In the genomic region with DNA sequence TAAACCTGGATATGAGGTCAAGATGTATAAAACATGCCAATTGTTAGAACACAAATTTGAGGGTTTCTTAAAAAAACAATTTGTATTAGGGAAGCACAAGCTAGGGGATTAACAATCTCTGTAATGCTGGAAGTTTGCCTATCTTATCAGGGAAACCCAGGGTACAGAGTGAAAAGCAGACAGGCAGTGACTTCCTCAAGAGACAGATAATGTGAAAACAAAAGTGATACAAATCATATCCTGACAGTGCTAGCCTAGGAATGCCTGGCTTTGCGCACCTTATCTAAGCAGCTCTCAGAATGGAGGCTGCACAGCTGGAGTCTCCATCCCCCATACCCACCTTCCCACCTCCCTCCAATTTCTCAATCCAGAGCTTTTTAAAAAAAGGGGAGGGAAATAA, we compare ENCODE assay signal across 20 cellular contexts. TPM values are rescaled to one million over a fixed set of nuclear protein-coding genes. Genes with fewer than 3 reads are reported as not detected.
DNase-seq lines count a peak whose midpoint lies in the region; ATAC-seq and TF ChIP-seq lines count a peak whose summit lies in the region.
"Had no signal": no experiment of that assay in that cellular context is flagged by ENCODE, and none has a peak within 500 bp of the region (broad histone marks: within the 10 kb centered on the region; RNA-seq: fewer than 3 reads in every experiment).

No MANE protein-coding gene starts in this region.

- no peak for TF ChIP-seq RAD21 in SK-N-SH (IDR thresholded peaks at IDR 0.05; ENCODE audit: low read length)

- H3K27ac ChIP-seq in SK-N-SH (ENCODE audit: low read depth in 2 of 2, low read length in 1 of 2) (no peak overlapping the region; a peak in 1 of 4 replicates), VCaP (peak overlapping the region; percentile 58), testis (peak overlapping the region in 1 of 2 donors; percentile 36)
- H3K27ac ChIP-seq: 22Rv1, GM23248, SJSA1 had no signal

- no peak overlapping the region for H3K4me3 ChIP-seq in SK-N-SH (ENCODE audit: low read depth in 2 of 2, low read length in 1 of 2)
- no peak overlapping the region for H3K4me3 ChIP-seq in fibroblast of villous mesenchyme (ENCODE audit: low read depth, low read length)
- no peak overlapping the region for H3K4me3 ChIP-seq in testis
- H3K4me3 ChIP-seq: GM23248, SJSA1 had no signal

- intact Hi-C loops in testis (cut with DNase I; ENCODE audit: low total_unique reads): no loop called here

- H2AFZ ChIP-seq in SK-N-SH (ENCODE audit: low read depth): no peak overlapping the region
- H2AFZ ChIP-seq: GM23248 had no signal

- H3K27me3 ChIP-seq in SK-N-SH (ENCODE audit: insufficient read depth) (no peaks in the 10 kb centered on the region), testis (no peaks in the 10 kb centered on the region)
- H3K27me3 ChIP-seq: SJSA1 had no signal

- CTCF ChIA-PET in SK-N-SH (lab: Yijun Ruan, JAX): interaction anchor here (1.7 kb wide), 1 partner anchor 29 kb away, joined by 3 read pairs; no protein-coding TSS in a partner anchor

- peaks cover 6 to 30% of the 10 kb centered on the region in 2 experiments for H3K36me3 ChIP-seq in SK-N-SH (replicated peaks in 1 of 2; ENCODE audit: control insufficient read depth in 1 of 2, insufficient read depth in 2 of 2, low read length in 1 of 2)
- H3K36me3 ChIP-seq in testis (ENCODE audit: low read depth, missing control alignments): no peaks in the 10 kb centered on the region

- ATAC-seq in SK-N-SH treated with all-trans-retinoic acid at 6 μM for 48 hours (no peak), GM21529 (IDR thresholded peaks at IDR 0.05; ENCODE audit: unreplicated experiment) (no peak), HG02571 (IDR thresholded peaks at IDR 0.05; ENCODE audit: unreplicated experiment) (no peak)
- ATAC-seq: PC-3 had no signal

- H3K4me2 ChIP-seq in SK-N-SH: no peak overlapping the region

- POLR2A ChIA-PET in SK-N-SH (lab: Yijun Ruan, JAX): interaction anchor here (0.6 kb wide), 1 partner anchor 10 kb away, joined by 4 read pairs; no protein-coding TSS in a partner anchor

- H3K9me2 ChIP-seq in SK-N-SH: no peaks in the 10 kb centered on the region

- no peaks in the 10 kb centered on the region for H3K9me3 ChIP-seq in SK-N-SH
- no peaks in the 10 kb centered on the region for H3K9me3 ChIP-seq in testis
- H3K9me3 ChIP-seq: SJSA1 had no signal

- H3K4me1 ChIP-seq in SK-N-SH (ENCODE audit: control insufficient read depth in 1 of 2, insufficient read depth in 2 of 2, low read depth in 1 of 2, low read length in 1 of 2) (no peaks in the 10 kb centered on the region), testis (peaks cover 9% of the 10 kb centered on the region)
- H3K4me1 ChIP-seq: SJSA1 had no signal

- no peaks in the 10 kb centered on the region for H3K79me2 ChIP-seq in SK-N-SH (ENCODE audit: insufficient read depth)

- TF ChIP-seq POLR2A in testis (IDR thresholded peaks at IDR 0.05): no peak

- no peak overlapping the region for H3K9ac ChIP-seq in SK-N-SH
- H3K9ac ChIP-seq: GM23248 had no signal

- peak; percentile 10 for DNase-seq in SK-N-SH
- peak; percentile 24 for DNase-seq in fibroblast of villous mesenchyme (ENCODE audit: low read depth)
- DNase-seq in testis: peak; percentile 30
- no peak for DNase-seq in AML-193 (lab: John Stamatoyannopoulos, UW)
- DNase-seq: Calu3; CD4-positive, alpha-beta memory T cell; DMS79; GM23248; KBM-7; NCI-H1436 treated with DMSO at 0.1 percent for 48 hours; NCI-H2029 treated with DMSO at 0.1 percent for 48 hours; NCI-H2171 treated with DMSO at 0.1 percent for 48 hours; NCI-H774; PC-3 had no signal

- no peaks in the 10 kb centered on the region for H3F3A ChIP-seq in SK-N-SH (replicated peaks; ENCODE audit: insufficient read depth)

- TF ChIP-seq CTCF in SK-N-SH (IDR thresholded peaks at IDR 0.05): no peak
- no peak for TF ChIP-seq CTCF in VCaP (conservative IDR thresholded peaks at IDR 0.05)
- no peak for TF ChIP-seq CTCF in fibroblast of villous mesenchyme (IDR thresholded peaks at IDR 0.05; ENCODE audit: insufficient read depth, low read depth, low read length)
- no peak for TF ChIP-seq CTCF in testis (IDR thresholded peaks at IDR 0.05)

- H4K20me1 ChIP-seq in SK-N-SH (ENCODE audit: insufficient read depth): no peaks in the 10 kb centered on the region

- TF ChIP-seq EP300 in SK-N-SH (IDR thresholded peaks at IDR 0.05; ENCODE audit: borderline replicate concordance in 1 of 2, low read depth in 1 of 2, low read length in 1 of 2): no peak

- 100% methylated on average over 1 of the region's 1 CpG for WGBS in SK-N-SH (ENCODE audit: low lambda C conversion rate)
- WGBS in testis, 2 donors: 48 to 67% methylated on average over 1 of the region's 1 CpG

TF ChIP-seq in SK-N-SH, 30 proteins besides CTCF, POLR2A, EP300 and RAD21 (continues in another document):
- no peak for TF ChIP-seq ZBTB33 (IDR thresholded peaks at IDR 0.05; ENCODE audit: borderline replicate concordance, low read depth)
- no peak for TF ChIP-seq EZH2phosphoT487 (IDR thresholded peaks at IDR 0.05; ENCODE audit: borderline replicate concordance, low read depth)
- TF ChIP-seq FOXJ3 (CRISPR knock-in tag; IDR thresholded peaks at IDR 0.05): no peak
- TF ChIP-seq TCF12 (IDR thresholded peaks at IDR 0.05): no peak
- TF ChIP-seq, protein P1, sequence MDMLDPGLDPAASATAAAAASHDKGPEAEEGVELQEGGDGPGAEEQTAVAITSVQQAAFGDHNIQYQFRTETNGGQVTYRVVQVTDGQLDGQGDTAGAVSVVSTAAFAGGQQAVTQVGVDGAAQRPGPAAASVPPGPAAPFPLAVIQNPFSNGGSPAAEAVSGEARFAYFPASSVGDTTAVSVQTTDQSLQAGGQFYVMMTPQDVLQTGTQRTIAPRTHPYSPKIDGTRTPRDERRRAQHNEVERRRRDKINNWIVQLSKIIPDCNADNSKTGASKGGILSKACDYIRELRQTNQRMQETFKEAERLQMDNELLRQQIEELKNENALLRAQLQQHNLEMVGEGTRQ (IDR thresholded peaks at IDR 0.05; ENCODE audit: borderline replicate concordance, low read depth, low read length): no peak
- TF ChIP-seq YY1 (IDR thresholded peaks at IDR 0.05; ENCODE audit: low read depth): no peak

TF ChIP-seq in SK-N-SH treated with all-trans-retinoic acid at 6 μM for 48 hours, 23 proteins besides CTCF, POLR2A, EP300 and RAD21 (continues in another document):
- TF ChIP-seq CSRNP3 (CRISPR knock-in tag; IDR thresholded peaks at IDR 0.05) (no peak), RARB (CRISPR knock-in tag; IDR thresholded peaks at IDR 0.05) (no peak), PPARA (CRISPR knock-in tag; IDR thresholded peaks at IDR 0.05; ENCODE audit: borderline replicate concordance) (no peak), ESRRG (CRISPR knock-in tag; IDR thresholded peaks at IDR 0.05) (no peak), ISL1 (CRISPR knock-in tag; IDR thresholded peaks at IDR 0.05) (no peak), CREB5 (CRISPR knock-in tag; IDR thresholded peaks at IDR 0.05; ENCODE audit: low read depth) (no peak), ARNTL (CRISPR knock-in tag; IDR thresholded peaks at IDR 0.05; ENCODE audit: borderline replicate concordance, low read depth) (no peak)
- TF ChIP-seq, protein P2, sequence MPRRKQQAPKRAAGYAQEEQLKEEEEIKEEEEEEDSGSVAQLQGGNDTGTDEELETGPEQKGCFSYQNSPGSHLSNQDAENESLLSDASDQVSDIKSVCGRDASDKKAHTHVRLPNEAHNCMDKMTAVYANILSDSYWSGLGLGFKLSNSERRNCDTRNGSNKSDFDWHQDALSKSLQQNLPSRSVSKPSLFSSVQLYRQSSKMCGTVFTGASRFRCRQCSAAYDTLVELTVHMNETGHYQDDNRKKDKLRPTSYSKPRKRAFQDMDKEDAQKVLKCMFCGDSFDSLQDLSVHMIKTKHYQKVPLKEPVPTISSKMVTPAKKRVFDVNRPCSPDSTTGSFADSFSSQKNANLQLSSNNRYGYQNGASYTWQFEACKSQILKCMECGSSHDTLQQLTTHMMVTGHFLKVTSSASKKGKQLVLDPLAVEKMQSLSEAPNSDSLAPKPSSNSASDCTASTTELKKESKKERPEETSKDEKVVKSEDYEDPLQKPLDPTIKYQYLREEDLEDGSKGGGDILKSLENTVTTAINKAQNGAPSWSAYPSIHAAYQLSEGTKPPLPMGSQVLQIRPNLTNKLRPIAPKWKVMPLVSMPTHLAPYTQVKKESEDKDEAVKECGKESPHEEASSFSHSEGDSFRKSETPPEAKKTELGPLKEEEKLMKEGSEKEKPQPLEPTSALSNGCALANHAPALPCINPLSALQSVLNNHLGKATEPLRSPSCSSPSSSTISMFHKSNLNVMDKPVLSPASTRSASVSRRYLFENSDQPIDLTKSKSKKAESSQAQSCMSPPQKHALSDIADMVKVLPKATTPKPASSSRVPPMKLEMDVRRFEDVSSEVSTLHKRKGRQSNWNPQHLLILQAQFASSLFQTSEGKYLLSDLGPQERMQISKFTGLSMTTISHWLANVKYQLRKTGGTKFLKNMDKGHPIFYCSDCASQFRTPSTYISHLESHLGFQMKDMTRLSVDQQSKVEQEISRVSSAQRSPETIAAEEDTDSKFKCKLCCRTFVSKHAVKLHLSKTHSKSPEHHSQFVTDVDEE (CRISPR knock-in tag; IDR thresholded peaks at IDR 0.05): no peak

RNA-seq across cellular contexts. Expression of gene RBX1, which starts 22.5 kb away (rescaled TPM):
- 51.2 and 53.7 TPM in 2 replicates for polyA plus RNA-seq in SK-N-SH (2012; rRNA removed)
- 51.7 and 58.6 TPM in 2 replicates for polyA plus RNA-seq in SK-N-SH (2012; cell fraction: cytosol; rRNA removed)
- polyA plus RNA-seq in SK-N-SH (2012; cell fraction: nucleus; rRNA removed): 27.8 and 29.2 TPM in 2 replicates
- 54.4 and 59.6 TPM in 2 replicates for total RNA-seq in fibroblast of villous mesenchyme
- 10 to 100 TPM; 45.2 to 47.1 TPM for total RNA-seq in testis
- 44.3 TPM for polyA plus RNA-seq in testis (ENCODE audit: insufficient read depth, low read depth, low replicate concordance)

Comparison
In these comparisons a context has a peak if more than half of its experiments do, and no peak if none do; other contexts are left out.
1. DNase-seq: peak in SK-N-SH (single experiment), fibroblast of villous mesenchyme (single experiment) and testis (single experiment); none in AML-193 (0 of 2).